1 cellular context compared by ENCODE assay signal in the genomic region with DNA sequence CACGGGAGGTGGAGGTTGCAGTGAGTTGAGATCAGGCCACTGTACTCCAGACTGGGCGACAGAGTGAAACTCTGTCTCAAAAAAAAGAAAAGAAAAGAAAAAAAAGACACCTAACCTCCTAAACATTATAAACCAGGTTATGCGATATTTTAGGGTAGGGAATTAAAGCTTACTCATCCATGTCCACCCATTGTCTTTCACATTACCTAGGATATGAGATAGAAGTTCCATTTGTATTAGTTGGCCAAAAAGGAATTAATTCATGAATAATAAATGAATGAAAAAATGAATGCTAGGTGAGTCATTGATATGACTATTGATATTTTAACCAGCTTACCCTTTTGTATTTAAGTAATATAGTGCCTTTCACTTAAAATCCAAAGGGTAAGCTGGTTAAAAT.
TF ChIP-seq lines count a peak whose summit lies in the region.

No MANE protein-coding gene starts in this region.

TF ChIP-seq in SK-N-SH treated with all-trans-retinoic acid at 6 μM for 48 hours, 23 proteins besides CTCF, POLR2A, EP300 and RAD21 (continued from another document):
- TF ChIP-seq POU6F1 (CRISPR knock-in tag; IDR thresholded peaks at IDR 0.05; ENCODE audit: borderline replicate concordance, low read depth) (no peak), ZNF70 (CRISPR knock-in tag; IDR thresholded peaks at IDR 0.05) (no peak), CSRNP3 (CRISPR knock-in tag; IDR thresholded peaks at IDR 0.05) (no peak), RARB (CRISPR knock-in tag; IDR thresholded peaks at IDR 0.05) (no peak), PATZ1 (CRISPR knock-in tag; IDR thresholded peaks at IDR 0.05; ENCODE audit: borderline replicate concordance) (no peak), ZFP3 (CRISPR knock-in tag; IDR thresholded peaks at IDR 0.05) (no peak), ARNTL (CRISPR knock-in tag; IDR thresholded peaks at IDR 0.05; ENCODE audit: borderline replicate concordance, low read depth) (no peak), TCF4 (CRISPR knock-in tag; IDR thresholded peaks at IDR 0.05; ENCODE audit: borderline replicate concordance) (no peak)
- TF ChIP-seq, protein P1, sequence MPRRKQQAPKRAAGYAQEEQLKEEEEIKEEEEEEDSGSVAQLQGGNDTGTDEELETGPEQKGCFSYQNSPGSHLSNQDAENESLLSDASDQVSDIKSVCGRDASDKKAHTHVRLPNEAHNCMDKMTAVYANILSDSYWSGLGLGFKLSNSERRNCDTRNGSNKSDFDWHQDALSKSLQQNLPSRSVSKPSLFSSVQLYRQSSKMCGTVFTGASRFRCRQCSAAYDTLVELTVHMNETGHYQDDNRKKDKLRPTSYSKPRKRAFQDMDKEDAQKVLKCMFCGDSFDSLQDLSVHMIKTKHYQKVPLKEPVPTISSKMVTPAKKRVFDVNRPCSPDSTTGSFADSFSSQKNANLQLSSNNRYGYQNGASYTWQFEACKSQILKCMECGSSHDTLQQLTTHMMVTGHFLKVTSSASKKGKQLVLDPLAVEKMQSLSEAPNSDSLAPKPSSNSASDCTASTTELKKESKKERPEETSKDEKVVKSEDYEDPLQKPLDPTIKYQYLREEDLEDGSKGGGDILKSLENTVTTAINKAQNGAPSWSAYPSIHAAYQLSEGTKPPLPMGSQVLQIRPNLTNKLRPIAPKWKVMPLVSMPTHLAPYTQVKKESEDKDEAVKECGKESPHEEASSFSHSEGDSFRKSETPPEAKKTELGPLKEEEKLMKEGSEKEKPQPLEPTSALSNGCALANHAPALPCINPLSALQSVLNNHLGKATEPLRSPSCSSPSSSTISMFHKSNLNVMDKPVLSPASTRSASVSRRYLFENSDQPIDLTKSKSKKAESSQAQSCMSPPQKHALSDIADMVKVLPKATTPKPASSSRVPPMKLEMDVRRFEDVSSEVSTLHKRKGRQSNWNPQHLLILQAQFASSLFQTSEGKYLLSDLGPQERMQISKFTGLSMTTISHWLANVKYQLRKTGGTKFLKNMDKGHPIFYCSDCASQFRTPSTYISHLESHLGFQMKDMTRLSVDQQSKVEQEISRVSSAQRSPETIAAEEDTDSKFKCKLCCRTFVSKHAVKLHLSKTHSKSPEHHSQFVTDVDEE (CRISPR knock-in tag; IDR thresholded peaks at IDR 0.05) = no peak
TF ChIP-seq in SK-N-SH treated with all-trans-retinoic acid at 6 μM for 48 hours: peak in this region for 0.
